14 cellular contexts compared by ENCODE assay signal in the genomic region with DNA sequence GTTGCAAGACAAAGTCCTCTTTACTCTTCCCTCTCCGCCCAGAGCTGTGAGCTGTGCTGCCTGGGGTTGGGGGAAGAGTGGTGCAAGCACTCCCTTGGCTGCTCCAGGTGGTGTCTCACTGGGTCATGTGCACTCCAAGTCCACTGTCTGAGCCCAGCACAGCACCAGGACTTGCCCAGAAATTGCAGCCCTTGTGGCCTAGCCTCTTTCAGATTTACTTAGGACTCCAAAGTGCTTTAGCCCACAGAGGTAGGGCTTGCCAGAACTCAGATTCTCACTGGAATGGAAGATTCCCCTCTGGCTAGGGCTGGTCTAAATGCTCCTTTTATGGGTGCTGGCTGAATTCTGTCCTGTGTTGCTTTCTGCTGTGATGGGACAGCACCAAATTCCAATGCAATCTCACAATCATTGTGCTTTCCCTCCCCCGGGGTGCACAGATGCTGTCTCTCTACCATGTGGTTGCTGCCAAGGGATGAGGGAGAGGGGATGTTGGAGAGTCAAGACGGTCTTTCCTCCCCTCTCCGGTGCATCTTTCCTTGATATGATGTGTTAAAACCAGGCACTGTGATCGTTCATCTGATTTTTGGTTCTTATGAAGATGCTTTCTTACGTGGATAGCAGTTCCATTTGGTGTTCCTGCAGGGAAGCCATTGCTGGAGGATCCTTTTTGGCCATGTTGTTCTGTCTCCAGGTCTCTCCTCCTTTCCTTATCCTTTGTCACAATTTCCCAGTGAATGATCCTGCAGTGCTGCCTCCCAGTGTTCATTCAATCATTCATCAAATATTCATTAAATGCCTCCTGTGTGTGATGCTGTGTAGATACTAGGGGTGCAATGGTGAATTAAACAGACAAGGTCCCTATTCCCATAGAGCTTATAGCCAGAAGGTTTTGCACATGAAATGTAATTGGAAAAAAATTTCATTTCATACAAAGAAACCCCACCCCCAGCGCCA.
DNase-seq lines count a peak whose midpoint lies in the region; ATAC-seq and TF ChIP-seq lines count a peak whose summit lies in the region.
"Had no signal": no experiment of that assay in that cellular context is flagged by ENCODE, and none has a peak within 500 bp of the region (broad histone marks: within the 10 kb centered on the region; RNA-seq: fewer than 3 reads in every experiment).

No MANE protein-coding gene starts in this region.

- intact Hi-C loops in lower leg skin (cut with DNase I; ENCODE audit: low total_unique reads), result no loop called here

- H3K36me3 ChIP-seq in smooth muscle cell (ENCODE audit: low read depth), result no peaks in the 10 kb centered on the region

- no peak overlapping the region for H3K4me2 ChIP-seq in smooth muscle cell

- H3K9me3 ChIP-seq in smooth muscle cell (replicated peaks; ENCODE audit: low read depth), result no peaks in the 10 kb centered on the region
- H3K9me3 ChIP-seq: SJSA1 had no signal

- 78% methylated on average over 7 of the region's 7 CpGs for whole genome bisulfite sequencing in smooth muscle cell (ENCODE audit: low lambda C conversion rate)
- 53 to 58% methylated on average over 7 of the region's 7 CpGs for WGBS in lower leg skin, 2 donors

- no peak overlapping the region for H2AFZ ChIP-seq in smooth muscle cell (ENCODE audit: low read depth)

- no peak for TF ChIP-seq POLR2A in lower leg skin (IDR thresholded peaks at IDR 0.05)

- H3K4me1 ChIP-seq in foreskin keratinocyte (peaks cover 8% of the 10 kb centered on the region), smooth muscle cell (ENCODE audit: low read depth) (no peaks in the 10 kb centered on the region)

- H3K27ac ChIP-seq in foreskin keratinocyte (no peak overlapping the region), smooth muscle cell (ENCODE audit: low read depth) (no peak overlapping the region)
- H3K27ac ChIP-seq: SJSA1 had no signal

- in situ Hi-C loops in SK-MEL-5 (cut with HindIII; ENCODE audit: low pct_unique_long_range_greater_than_20kb, low sequenced_read_pairs), result no loop called here

- peaks cover 41% of the 10 kb centered on the region for H3K79me2 ChIP-seq in smooth muscle cell (ENCODE audit: low read depth)

- H3K4me3 ChIP-seq in smooth muscle cell, result no peak overlapping the region
- H3K4me3 ChIP-seq in lower leg skin (ENCODE audit: low read depth, poor library complexity, severe bottlenecking), result no peak overlapping the region
- H3K4me3 ChIP-seq: SJSA1, skin epidermis had no signal

- H3K27me3 ChIP-seq in foreskin keratinocyte (no peaks in the 10 kb centered on the region), smooth muscle cell (ENCODE audit: low read depth) (no peaks in the 10 kb centered on the region)
- H3K27me3 ChIP-seq: SJSA1 had no signal

- TF ChIP-seq CTCF in foreskin keratinocyte (conservative IDR thresholded peaks at IDR 0.05) (peak; percentile 42), smooth muscle cell (IDR thresholded peaks at IDR 0.05; ENCODE audit: borderline replicate concordance, insufficient read depth, poor library complexity, severe bottlenecking) (peak; percentile 22), lower leg skin (IDR thresholded peaks at IDR 0.05) (no peak)

- no peak overlapping the region for H3K9ac ChIP-seq in smooth muscle cell (ENCODE audit: low read depth)

- DNase-seq in NCI-H1105 treated with DMSO at 0.1 percent for 48 hours (lab: John Stamatoyannopoulos, UW), result peak; percentile 26
- no peak for DNase-seq in NCI-H1105 (lab: John Stamatoyannopoulos, UW)
- peak; percentile 44 for DNase-seq in SK-MEL-5 (ENCODE audit: low read depth, low spot score)
- no peak for DNase-seq in foreskin keratinocyte
- DNase-seq in smooth muscle cell (lab: John Stamatoyannopoulos, UW; ENCODE audit: unreplicated experiment), result no peak
- DNase-seq in lower leg skin (ENCODE audit: low spot score in 2 of 2), result no peak
- DNase-seq in NCI-H2227 (lab: John Stamatoyannopoulos, UW; ENCODE audit: unreplicated experiment), result no peak
- DNase-seq: activated CD4-positive, alpha-beta T cell treated with anti-CD3 and anti-CD28 coated beads for 36 hours; DND-41; naive B cell; NCI-H2171 had no signal

- ATAC-seq in foreskin keratinocyte, result no peak
- ATAC-seq in GM19328 (IDR thresholded peaks at IDR 0.05; ENCODE audit: unreplicated experiment), result no peak
- ATAC-seq: activated CD4-positive, alpha-beta T cell treated with anti-CD3 and anti-CD28 coated beads for 36 hours had no signal

- H4K20me1 ChIP-seq in smooth muscle cell (ENCODE audit: low read depth), result no peaks in the 10 kb centered on the region

- H3F3A ChIP-seq in smooth muscle cell (ENCODE audit: low read depth), result peaks cover 13% of the 10 kb centered on the region

Comparison
In these comparisons a context has a peak if more than half of its experiments do, and no peak if none do; other contexts are left out.
1. DNase-seq: peak in NCI-H1105 treated with DMSO at 0.1 percent for 48 hours (single experiment) and SK-MEL-5 (single experiment); none in NCI-H1105 (single experiment), foreskin keratinocyte (0 of 2), smooth muscle cell (single experiment), lower leg skin (0 of 2) and NCI-H2227 (single experiment).
2. CTCF ChIP-seq: peak in foreskin keratinocyte (single experiment) and smooth muscle cell (single experiment); none in lower leg skin (0 of 3).